In the genomic region with DNA sequence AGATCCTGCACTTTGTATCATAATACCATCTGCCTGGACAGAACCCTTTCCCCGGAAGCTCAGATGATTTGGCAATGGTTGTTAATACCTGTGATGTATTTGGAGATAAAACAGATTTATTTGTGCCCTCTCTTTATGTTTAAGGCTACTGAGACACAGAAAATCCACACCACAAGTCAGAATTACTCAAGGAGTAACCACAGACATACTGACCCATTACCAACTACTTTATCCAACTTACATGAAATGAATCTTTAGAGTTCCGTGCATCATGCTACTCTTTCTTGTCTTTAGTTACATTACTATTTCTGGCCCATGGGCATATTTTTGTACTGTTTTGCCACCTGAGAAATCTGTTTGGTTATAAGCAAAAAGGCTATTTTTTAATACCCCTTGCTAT, we compare ENCODE assay signal across 13 cellular contexts.
A peak's percentile ranks its signal among the peaks of the same experiment; 100 is the strongest.
DNase-seq lines count a peak whose midpoint lies in the region; ATAC-seq and TF ChIP-seq lines count a peak whose summit lies in the region.
"Had no signal": no experiment of that assay in that cellular context is flagged by ENCODE, and none has a peak within 500 bp of the region (broad histone marks: within the 10 kb centered on the region; RNA-seq: fewer than 3 reads in every experiment).

No MANE protein-coding gene starts in this region.

- no peak overlapping the region for H3K9ac ChIP-seq in BLaER1
- H3K9ac ChIP-seq in OCI-LY3 (ENCODE audit: low read length): peak overlapping the region; percentile 31; the same call in 1 of the 2 replicates
- no peak overlapping the region for H3K9ac ChIP-seq in iPS-20b (ENCODE audit: low read depth, low read length)
- H3K9ac ChIP-seq: KMS-11 had no signal

- no peak overlapping the region for H3K4me3 ChIP-seq in BLaER1
- peak overlapping the region; percentile 21; the same call in 1 of the 2 replicates for H3K4me3 ChIP-seq in OCI-LY3 (ENCODE audit: low read length)
- no peak overlapping the region for H3K4me3 ChIP-seq in iPS-20b (ENCODE audit: low read length)

- intact Hi-C loops in head of caudate nucleus (cut with DNase I): no loop called here

- H3K4me1 ChIP-seq in BLaER1 (peaks cover 16% of the 10 kb centered on the region), OCI-LY3 (ENCODE audit: low read length) (peaks cover 66% of the 10 kb centered on the region), iPS-20b (ENCODE audit: insufficient read depth, low read length) (peaks cover 34% of the 10 kb centered on the region)

- H3K27me3 ChIP-seq in BLaER1 (no peaks in the 10 kb centered on the region), OCI-LY3 (ENCODE audit: low read depth, low read length) (no peaks in the 10 kb centered on the region), iPS-20b (ENCODE audit: insufficient read depth, low read length) (no peaks in the 10 kb centered on the region)

- no peak overlapping the region for H3K27ac ChIP-seq in BLaER1
- H3K27ac ChIP-seq in OCI-LY3 (ENCODE audit: low read length): peak overlapping the region; percentile 96
- peak overlapping the region; percentile 88 for H3K27ac ChIP-seq in iPS-20b (ENCODE audit: low read length)
- H3K27ac ChIP-seq: KMS-11 had no signal

- no peak for TF ChIP-seq CTCF in OCI-LY3 (IDR thresholded peaks at IDR 0.05; ENCODE audit: low read depth, low read length)

- H3K4me2 ChIP-seq in BLaER1: peak overlapping the region; percentile 8
- peak overlapping the region; percentile 80 for H3K4me2 ChIP-seq in OCI-LY3 (ENCODE audit: low read length)
- H3K4me2 ChIP-seq: KMS-11 had no signal

- H2AFZ ChIP-seq in OCI-LY3 (ENCODE audit: low read depth, low read length): peak overlapping the region; percentile 10; the same call in 1 of the 2 replicates

- H3K79me2 ChIP-seq in OCI-LY3 (ENCODE audit: low read length): no peaks in the 10 kb centered on the region

- H4K20me1 ChIP-seq in BLaER1: no peaks in the 10 kb centered on the region
- no peaks in the 10 kb centered on the region for H4K20me1 ChIP-seq in OCI-LY3 (ENCODE audit: insufficient read depth, low read length)

- ATAC-seq in GM19372 (IDR thresholded peaks at IDR 0.05; ENCODE audit: low read depth, unreplicated experiment): peak; percentile 2
- no peak for ATAC-seq in HG03432 (IDR thresholded peaks at IDR 0.05; ENCODE audit: unreplicated experiment)
- ATAC-seq: HepG2 had no signal

- no peaks in the 10 kb centered on the region for H3K36me3 ChIP-seq in BLaER1
- no peaks in the 10 kb centered on the region for H3K36me3 ChIP-seq in OCI-LY3 (replicated peaks; ENCODE audit: low read depth, low read length)
- H3K36me3 ChIP-seq in iPS-20b (ENCODE audit: insufficient read depth, low read depth, low read length): peaks cover 14% of the 10 kb centered on the region; the same call in 1 of the 2 replicates

- in situ Hi-C loops in ACHN (cut with HindIII; ENCODE audit: low pct_ligation_motif_present, low pct_unique_long_range_greater_than_20kb, low sequenced_read_pairs): no loop called here

- no peaks in the 10 kb centered on the region for H3K9me3 ChIP-seq in BLaER1
- no peaks in the 10 kb centered on the region for H3K9me3 ChIP-seq in OCI-LY3 (ENCODE audit: insufficient read depth, low read length)
- H3K9me3 ChIP-seq in iPS-20b (ENCODE audit: insufficient read depth, low read depth, low read length): peaks cover 14% of the 10 kb centered on the region; the same call in 1 of the 2 replicates

- DNase-seq in NCI-H2171 (lab: John Stamatoyannopoulos, UW) (no peak), head of caudate nucleus (no peak), ACHN (no peak)
- DNase-seq: CD4-positive, CD25-positive, alpha-beta regulatory T cell; NCI-H1092; SHP77 treated with DMSO at 0.1 percent for 48 hours had no signal
